10 cellular contexts compared by ENCODE assay signal in the genomic region with DNA sequence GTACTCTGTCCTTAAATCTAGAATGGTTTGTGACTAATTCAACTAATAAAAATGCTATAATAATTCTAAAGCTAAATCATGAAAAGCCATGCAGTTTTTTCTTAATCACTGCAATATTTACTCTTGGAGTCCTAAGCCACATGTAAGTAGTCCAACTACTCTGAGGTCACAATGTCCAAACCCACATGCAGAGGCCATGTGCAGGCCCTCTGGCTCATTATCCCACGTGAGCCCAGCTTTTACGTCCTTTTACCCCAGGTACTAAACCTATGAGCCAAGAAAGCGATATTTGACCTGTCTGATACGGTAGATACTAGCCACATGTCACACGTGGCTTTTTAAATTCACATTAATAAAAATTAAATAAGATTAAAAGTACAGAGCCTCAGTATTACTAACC. TPM values are rescaled to one million over a fixed set of nuclear protein-coding genes. Genes with fewer than 3 reads are reported as not detected.
"Had no signal": no experiment of that assay in that cellular context is flagged by ENCODE, and none has a peak within 500 bp of the region (broad histone marks: within the 10 kb centered on the region; RNA-seq: fewer than 3 reads in every experiment).

No MANE protein-coding gene starts in this region.

- H3K27ac Mint-ChIP-seq: IgD-negative memory B cell had no signal

- H3K9ac ChIP-seq: KMS-11 had no signal

- H3K4me2 ChIP-seq: KMS-11 had no signal

- DNase-seq: IMR-90, KBM-7, KG1 had no signal

- H3K27ac ChIP-seq: HL-60, KMS-11 had no signal

- H3K4me3 ChIP-seq: K562 had no signal

- ATAC-seq: K562 had no signal

- H3K4me3 Mint-ChIP-seq: IgD-negative memory B cell had no signal

- FAIRE-seq: HTR-8/SVneo, K562 had no signal

- H3K4me1 Mint-ChIP-seq: IgD-negative memory B cell had no signal

- H3K27me3 Mint-ChIP-seq: IgD-negative memory B cell had no signal

RNA-seq across cellular contexts. Expression of a gene that starts 12.5 kb away (rescaled TPM):
- polyA plus RNA-seq: IgD-negative memory B cell had no signal

RNA-seq across cellular contexts. Expression of a gene that starts 32.2 kb away (rescaled TPM):
- total RNA-seq: HT-29, HT1080, IMR-90, K562 had no signal
- polyA plus RNA-seq: IgD-negative memory B cell had no signal
